8 cellular contexts compared by ENCODE assay signal in genomic region chr1:44674113-44675000, GRCh38. TPM values are rescaled to one million over a fixed set of nuclear protein-coding genes. Genes with fewer than 3 reads are reported as not detected.
DNase-seq lines count a peak whose midpoint lies in the region; ATAC-seq and TF ChIP-seq lines count a peak whose summit lies in the region.

Gene ARMH1, plus strand, starts transcription at chr1:44674714. Its CDS starts 14,984 bp downstream, at chr1:44689698.
Gene TMEM53, minus strand, starts transcription at chr1:44674481. Its CDS starts 90 bp downstream, at chr1:44674391.

- H3K36me3 ChIP-seq in MM.1S (replicated peaks; ENCODE audit: insufficient read depth, low read length) = no peaks in the 10 kb centered on the region
- H3K36me3 ChIP-seq in neural progenitor cell = no peaks in the 10 kb centered on the region
- H3K36me3 ChIP-seq in stomach smooth muscle (ENCODE audit: control insufficient read depth in 2 of 2, insufficient read depth in 2 of 2, low read length in 2 of 2) = no peaks in the 10 kb centered on the region

- peak within 1 kb of the TSS; percentile 27 for H3K27ac Mint-ChIP-seq in neural progenitor cell

- H2AFZ ChIP-seq in MM.1S (ENCODE audit: low read length) = peak within 1 kb of the TSS; percentile 92
- peak within 1 kb of the TSS; percentile 98 for H2AFZ ChIP-seq in neural progenitor cell (replicated peaks)

- peak within 1 kb of the TSS; percentile 96 for H3K4me2 ChIP-seq in MM.1S (ENCODE audit: low read depth, low read length)
- peak within 1 kb of the TSS; percentile 87 for H3K4me2 ChIP-seq in neural progenitor cell

- peaks cover 36% of the 10 kb centered on the region for H3K4me1 Mint-ChIP-seq in neural progenitor cell

- peak; percentile 82 for DNase-seq in GDM1 (lab: John Stamatoyannopoulos, UW)
- DNase-seq in HCEC 1CT = peak; percentile 100
- DNase-seq in MM.1S = peak; percentile 99
- peak; percentile 98 for DNase-seq in SHP77 treated with DMSO at 0.1 percent for 48 hours (lab: John Stamatoyannopoulos, UW)
- DNase-seq in activated naive CD4-positive, alpha-beta T cell (lab: John Stamatoyannopoulos, UW) = peak; percentile 88 to 94 (median 91)
- peak; percentile 97 to 98 for DNase-seq in foreskin keratinocyte
- peak; percentile 100 for DNase-seq in neural progenitor cell (ENCODE audit: low spot score)

- peak within 1 kb of the TSS; percentile 72; the same call in 1 of the 2 replicates for H3K27ac ChIP-seq in MM.1S (ENCODE audit: low read length)
- peak within 1 kb of the TSS; percentile 55 for H3K27ac ChIP-seq in foreskin keratinocyte
- no peak within 1 kb of the TSS for H3K27ac ChIP-seq in neural progenitor cell
- H3K27ac ChIP-seq in stomach smooth muscle (ENCODE audit: low read length) = peak within 1 kb of the TSS; percentile 88

- no peaks in the 10 kb centered on the region for H3K9me2 ChIP-seq in MM.1S (replicated peaks; ENCODE audit: insufficient read depth, low read length)

- no peaks in the 10 kb centered on the region for H3K9me3 Mint-ChIP-seq in neural progenitor cell

- H3K36me3 Mint-ChIP-seq in neural progenitor cell = no peaks in the 10 kb centered on the region

- peak within 1 kb of the TSS; percentile 77 for H3K4me3 ChIP-seq in MM.1S (ENCODE audit: low read length)
- H3K4me3 ChIP-seq in neural progenitor cell = peak within 1 kb of the TSS; percentile 82
- peak within 1 kb of the TSS; percentile 85 to 88 for H3K4me3 ChIP-seq in stomach smooth muscle (ENCODE audit: low read length in 2 of 2)

- TF ChIP-seq CTCF in MM.1S (IDR thresholded peaks at IDR 0.05; ENCODE audit: low read length) (no peak), foreskin keratinocyte (conservative IDR thresholded peaks at IDR 0.05) (peak; percentile 13), neural progenitor cell (IDR thresholded peaks at IDR 0.05) (no peak)

- H3F3A ChIP-seq in MM.1S (ENCODE audit: insufficient read depth, low read length) (peaks cover 22% of the 10 kb centered on the region), neural progenitor cell (ENCODE audit: low read depth) (peaks cover 12% of the 10 kb centered on the region)

- peaks cover 8% of the 10 kb centered on the region for H3K27me3 Mint-ChIP-seq in neural progenitor cell (ENCODE audit: insufficient read depth, low read depth)

- no peaks in the 10 kb centered on the region for H3K79me2 ChIP-seq in MM.1S (ENCODE audit: low read length)
- H3K79me2 ChIP-seq in neural progenitor cell (ENCODE audit: low read depth) = no peaks in the 10 kb centered on the region

- ATAC-seq in foreskin keratinocyte = peak; percentile 95

- H3K4me1 ChIP-seq in MM.1S (ENCODE audit: low read length) (peaks cover 42% of the 10 kb centered on the region), foreskin keratinocyte (no peaks in the 10 kb centered on the region), neural progenitor cell (peaks cover 21% of the 10 kb centered on the region), stomach smooth muscle (ENCODE audit: control insufficient read depth, insufficient read depth, low read length) (peaks cover 25% of the 10 kb centered on the region)

- H3K9ac ChIP-seq in MM.1S (ENCODE audit: low read length) (peak within 1 kb of the TSS; percentile 74), neural progenitor cell (peak within 1 kb of the TSS; percentile 38), stomach smooth muscle (ENCODE audit: low read length in 2 of 2) (peak within 1 kb of the TSS; percentile 75 to 90)

- H3K9me3 ChIP-seq in MM.1S (replicated peaks; ENCODE audit: insufficient read depth, low read length) (no peaks in the 10 kb centered on the region), neural progenitor cell (ENCODE audit: low read depth) (no peaks in the 10 kb centered on the region), stomach smooth muscle (ENCODE audit: control insufficient read depth in 2 of 2, low read length in 2 of 2) (no peaks in the 10 kb centered on the region)

- H4K20me1 ChIP-seq in MM.1S (ENCODE audit: insufficient read depth, low read length) (no peaks in the 10 kb centered on the region), neural progenitor cell (ENCODE audit: low read depth) (no peaks in the 10 kb centered on the region)

- peak within 1 kb of the TSS; percentile 92 for H3K4me3 Mint-ChIP-seq in neural progenitor cell

- H3K27me3 ChIP-seq in MM.1S (replicated peaks; ENCODE audit: insufficient read depth, low read length) (no peaks in the 10 kb centered on the region), foreskin keratinocyte (no peaks in the 10 kb centered on the region), neural progenitor cell (no peaks in the 10 kb centered on the region), stomach smooth muscle (ENCODE audit: control insufficient read depth in 1 of 2, insufficient read depth in 2 of 2, low read length in 2 of 2) (no peaks in the 10 kb centered on the region)

RNA-seq across cellular contexts. Expression of gene ARMH1, which starts in this region (rescaled TPM):
- total RNA-seq in foreskin keratinocyte = 0.18 TPM in 1 of 2 replicates, not detected in the other
- 0.12 TPM in 1 of 2 replicates, not detected in the other for polyA plus RNA-seq in foreskin keratinocyte
- 3.6 and 11.4 TPM in 2 replicates for total RNA-seq in neural progenitor cell (ENCODE audit: low replicate concordance)

RNA-seq across cellular contexts. Expression of gene TMEM53, which starts in this region (rescaled TPM):
- total RNA-seq in foreskin keratinocyte (5.0 and 6.2 TPM in 2 replicates), neural progenitor cell (ENCODE audit: low replicate concordance) (5.0 and 6.7 TPM in 2 replicates)
- polyA plus RNA-seq in foreskin keratinocyte = 10.0 and 10.2 TPM in 2 replicates
